ENCODE assay signal across 16 cellular contexts in genomic region chr4:8160572-8160971, GRCh38. TPM values are rescaled to one million over a fixed set of nuclear protein-coding genes. Genes with fewer than 3 reads are reported as not detected.
DNase-seq lines count a peak whose midpoint lies in the region; ATAC-seq and TF ChIP-seq lines count a peak whose summit lies in the region.
"Had no signal": no experiment of that assay in that cellular context is flagged by ENCODE, and none has a peak within 500 bp of the region (broad histone marks: within the 10 kb centered on the region; RNA-seq: fewer than 3 reads in every experiment).

No MANE protein-coding gene starts in this region.

- intact Hi-C loops in Caco-2 (cut with micrococcal nuclease; ENCODE audit: unreplicated experiment): no loop called here

- ATAC-seq in CD4-positive, CD25-positive, alpha-beta regulatory T cell (ENCODE audit: low read depth in 2 of 2): no peak
- ATAC-seq: PC-3 had no signal

- POLR2A ChIA-PET in Caco-2 (lab: Charles Lee): no interaction called here

- DNase-seq in CD4-positive, CD25-positive, alpha-beta regulatory T cell: no peak
- DNase-seq in Caco-2: no peak
- no peak for DNase-seq in neural crest cell (ENCODE audit: low read depth, low spot score)
- DNase-seq in DMS79 treated with DMSO at 0.1 percent for 48 hours (lab: John Stamatoyannopoulos, UW): no peak
- no peak for DNase-seq in RKO (ENCODE audit: low spot score)
- no peak for DNase-seq in islet precursor cell
- DNase-seq: activated CD8-positive, alpha-beta memory T cell treated with anti-CD3 and anti-CD28 coated beads for 24 hours; esophagus squamous epithelium; KBM-7; NCI-H1092; ovary; PC-3; stimulated activated CD4-positive, alpha-beta T cell treated with anti-CD3 and anti-CD28 coated beads, Interleukin-4, amount 100 ng/mL, for 24 hours; tibial artery had no signal

- no peaks in the 10 kb centered on the region for H3K36me3 Mint-ChIP-seq in CD4-positive, CD25-positive, alpha-beta regulatory T cell
- H3K36me3 Mint-ChIP-seq in Caco-2 (ENCODE audit: insufficient read depth, unreplicated experiment) (peaks cover 5% of the 10 kb centered on the region), brain (no peaks in the 10 kb centered on the region), neural crest cell (ENCODE audit: low read depth) (no peaks in the 10 kb centered on the region)

- H3K4me3 Mint-ChIP-seq in CD4-positive, CD25-positive, alpha-beta regulatory T cell: peak overlapping the region; percentile 76 to 98 (median 88)
- H3K4me3 Mint-ChIP-seq in Caco-2 (ENCODE audit: unreplicated experiment) (peak overlapping the region; percentile 98), brain (peak overlapping the region; percentile 83 to 98 (median 92)), neural crest cell (peak overlapping the region; percentile 82)

- TF ChIP-seq CTCF in Caco-2 (IDR thresholded peaks at IDR 0.05; ENCODE audit: insufficient read depth in 1 of 2, low read depth in 1 of 2, low read length in 1 of 2, severe bottlenecking in 1 of 2, unreplicated experiment in 1 of 2) (no peak), brain (conservative IDR thresholded peaks at IDR 0.05) (no peak), neural crest cell (conservative IDR thresholded peaks at IDR 0.05) (no peak)

- peaks cover 0 to 24% (median 7%) of the 10 kb centered on the region in 4 donors for H3K4me1 Mint-ChIP-seq in CD4-positive, CD25-positive, alpha-beta regulatory T cell
- no peaks in the 10 kb centered on the region for H3K4me1 Mint-ChIP-seq in Caco-2 (ENCODE audit: low read depth, unreplicated experiment)
- peaks cover 47% of the 10 kb centered on the region for H3K4me1 Mint-ChIP-seq in brain
- H3K4me1 Mint-ChIP-seq in neural crest cell: peaks cover 15% of the 10 kb centered on the region

- peaks cover 32% of the 10 kb centered on the region for H3K27me3 Mint-ChIP-seq in CD4-positive, CD25-positive, alpha-beta regulatory T cell
- peaks cover 5% of the 10 kb centered on the region for H3K27me3 Mint-ChIP-seq in Caco-2 (ENCODE audit: insufficient read depth, unreplicated experiment)
- H3K27me3 Mint-ChIP-seq in brain: peaks cover 34% of the 10 kb centered on the region
- peaks cover 34% of the 10 kb centered on the region for H3K27me3 Mint-ChIP-seq in neural crest cell (ENCODE audit: low read depth)

- CTCF ChIA-PET in Caco-2 (lab: Charles Lee): no interaction called here

- H3K9me3 Mint-ChIP-seq in CD4-positive, CD25-positive, alpha-beta regulatory T cell: no peaks in the 10 kb centered on the region
- H3K9me3 Mint-ChIP-seq in Caco-2 (ENCODE audit: unreplicated experiment): peaks cover under 1% of the 10 kb centered on the region
- H3K9me3 Mint-ChIP-seq in brain: peaks cover 0 to 4% (median 0%) of the 10 kb centered on the region in 5 experiments
- no peaks in the 10 kb centered on the region for H3K9me3 Mint-ChIP-seq in neural crest cell

- no peak overlapping the region for H3K27ac ChIP-seq in CD4-positive, CD25-positive, alpha-beta regulatory T cell (ENCODE audit: insufficient read depth, low read length, poor library complexity, severe bottlenecking)
- H3K27ac ChIP-seq: ovary, skin epidermis, tibial artery had no signal

- H3K27me3 ChIP-seq in CD4-positive, CD25-positive, alpha-beta regulatory T cell (ENCODE audit: control insufficient read depth, insufficient read depth, low read length): no peaks in the 10 kb centered on the region
- H3K27me3 ChIP-seq in Caco-2 (replicated peaks; ENCODE audit: control insufficient read depth, insufficient read depth, low read length): no peaks in the 10 kb centered on the region
- H3K27me3 ChIP-seq: ovary, tibial artery had no signal

- H3K9me3 ChIP-seq in CD4-positive, CD25-positive, alpha-beta regulatory T cell (ENCODE audit: control insufficient read depth in 2 of 2, low read length in 2 of 2): no peaks in the 10 kb centered on the region
- no peaks in the 10 kb centered on the region for H3K9me3 ChIP-seq in Caco-2
- H3K9me3 ChIP-seq: esophagus squamous epithelium, ovary, tibial artery had no signal

- H3K27ac Mint-ChIP-seq in CD4-positive, CD25-positive, alpha-beta regulatory T cell: no peak overlapping the region
- no peak overlapping the region for H3K27ac Mint-ChIP-seq in Caco-2 (ENCODE audit: unreplicated experiment)
- H3K27ac Mint-ChIP-seq in brain: peak overlapping the region in 3 of 5 experiments; percentile 51 to 70 (median 58)
- no peak overlapping the region for H3K27ac Mint-ChIP-seq in neural crest cell (ENCODE audit: unreplicated experiment)

- H3K4me3 ChIP-seq in CD4-positive, CD25-positive, alpha-beta regulatory T cell (ENCODE audit: low read depth, low read length): no peak overlapping the region
- no peak overlapping the region for H3K4me3 ChIP-seq in Caco-2 (ENCODE audit: low read depth, low read length)
- H3K4me3 ChIP-seq: ovary, skin epidermis had no signal

- no TSS peak for BruUV-seq in Caco-2 (replicated peaks; lab: Mats Ljungman, UMichigan)

- H3K4me1 ChIP-seq in CD4-positive, CD25-positive, alpha-beta regulatory T cell (ENCODE audit: control insufficient read depth, insufficient read depth, low read length, poor library complexity, severe bottlenecking): peaks cover 26% of the 10 kb centered on the region
- peaks cover 7% of the 10 kb centered on the region; the same call in 1 of the 2 replicates for H3K4me1 ChIP-seq in Caco-2

- H3K36me3 ChIP-seq in CD4-positive, CD25-positive, alpha-beta regulatory T cell (ENCODE audit: control insufficient read depth, insufficient read depth, low read length): no peaks in the 10 kb centered on the region
- H3K36me3 ChIP-seq in Caco-2 (ENCODE audit: control insufficient read depth, insufficient read depth, low read length): no peaks in the 10 kb centered on the region
- H3K36me3 ChIP-seq: esophagus squamous epithelium, ovary, tibial artery had no signal

RNA-seq across cellular contexts. Expression of gene ABLIM2, which starts 2.0 kb away (rescaled TPM):
- 2.0 TPM for total RNA-seq in CD4-positive, CD25-positive, alpha-beta regulatory T cell
- 1 to 10 TPM in 3 of 4 donors, under 1 TPM in 1; 0.88 to 1.5 (median 1.1) TPM for polyA plus RNA-seq in CD4-positive, CD25-positive, alpha-beta regulatory T cell
- total RNA-seq in Caco-2 (2022): 0.23 TPM in 1 of 2 replicates, not detected in the other
- 33.5 TPM for polyA plus RNA-seq in brain (ENCODE audit: insufficient read depth, low read depth, low replicate concordance)
- total RNA-seq in neural crest cell: 3.8 and 6.8 TPM in 2 replicates

RNA-seq across cellular contexts. Expression of gene SH3TC1, which starts 38.5 kb away (rescaled TPM):
- total RNA-seq in CD4-positive, CD25-positive, alpha-beta regulatory T cell: 125 TPM
- 10 to 100 TPM; 10.6 to 21.1 (median 15.3) TPM for polyA plus RNA-seq in CD4-positive, CD25-positive, alpha-beta regulatory T cell
- total RNA-seq in Caco-2 (2022): 17.2 and 18.6 TPM in 2 replicates
- polyA plus RNA-seq in brain (ENCODE audit: insufficient read depth, low read depth, low replicate concordance): 2.8 TPM
- total RNA-seq in neural crest cell: 2.5 and 2.7 TPM in 2 replicates

Comparison
In these comparisons a context has a peak if more than half of its experiments do, and no peak if none do; other contexts are left out.
1. H3K27ac Mint-ChIP-seq: peak in brain (3 of 5); none in CD4-positive, CD25-positive, alpha-beta regulatory T cell (0 of 3), Caco-2 (single experiment) and neural crest cell (single experiment).
2. Peak in every context shown above with its lines, with median percentiles within 50 percentile points of each other: H3K4me3 Mint-ChIP-seq.